In the genomic region with DNA sequence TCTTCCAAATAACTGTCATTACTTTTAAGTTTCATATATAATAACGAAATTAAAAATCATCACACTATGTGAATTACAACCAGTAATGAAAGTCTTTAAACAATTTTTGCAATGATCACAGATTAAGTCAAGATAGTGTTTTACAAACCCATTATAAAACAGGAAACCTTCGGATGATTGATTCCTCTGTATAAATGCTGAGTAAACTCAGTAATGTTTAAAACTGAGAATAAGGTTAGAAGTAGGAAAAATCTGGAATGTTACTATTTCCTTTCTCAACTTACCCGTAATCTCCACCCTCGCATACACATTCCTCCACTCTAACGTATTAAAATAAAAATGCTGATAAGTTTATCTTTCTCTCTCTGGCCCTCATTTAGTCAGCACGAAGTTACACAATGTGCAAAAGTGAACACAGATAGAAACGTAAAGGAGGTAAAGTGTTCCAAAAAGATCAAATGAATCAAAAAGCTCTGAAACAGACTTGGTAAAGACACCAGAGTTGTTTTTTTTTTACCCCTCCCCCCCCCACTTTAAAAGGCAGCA, we compare ENCODE assay signal across 1 cellular context.
TF ChIP-seq lines count a peak whose summit lies in the region.

No MANE protein-coding gene starts in this region.

TF ChIP-seq in K562, 482 proteins besides CTCF, POLR2A, EP300 and RAD21:
- TF ChIP-seq POLR2H (tag; IDR thresholded peaks at IDR 0.05; ENCODE audit: low read depth) (peak; percentile 22; the same call in 1 of the 2 replicates), PML (IDR thresholded peaks at IDR 0.05; ENCODE audit: low read length) (0 out of 2 replicates have a peak, but pooled peaks have one; percentile 44), CREB1 (IDR thresholded peaks at IDR 0.05) (0 out of 2 replicates have a peak, but pooled peaks have one; percentile 12), CREB1 (CRISPR knock-in tag; IDR thresholded peaks at IDR 0.05) (no peak), TAL1 (IDR thresholded peaks at IDR 0.05) (peak; percentile 65), CBFA2T2 (conservative IDR thresholded peaks at IDR 0.05) (peak; percentile 65), ZNF316 (IDR thresholded peaks at IDR 0.05) (peak; percentile 77), NFE2 (IDR thresholded peaks at IDR 0.05; ENCODE audit: low read depth) (no peak), JUND (IDR thresholded peaks at IDR 0.05; ENCODE audit: borderline replicate concordance, low read depth, low read length) (peak; percentile 11; the same call in 1 of the 2 replicates), JUND (tag; IDR thresholded peaks at IDR 0.05; ENCODE audit: borderline replicate concordance, low read depth, low read length) (no peak), TRIM24 (IDR thresholded peaks at IDR 0.05) (peak; percentile 23 to 35; a peak in 1 of 4 replicates), CXXC5 (CRISPR knock-in tag; IDR thresholded peaks at IDR 0.05) (0 out of 2 replicates have a peak, but pooled peaks have one; percentile 7), FOSL1 (tag; conservative IDR thresholded peaks at IDR 0.05) (peak; percentile 55), ETV5 (CRISPR knock-in tag; IDR thresholded peaks at IDR 0.05; ENCODE audit: low read depth) (no peak), ARID2 (IDR thresholded peaks at IDR 0.05) (0 out of 2 replicates have a peak, but pooled peaks have one; percentile 35), CCNT2 (IDR thresholded peaks at IDR 0.05; ENCODE audit: borderline replicate concordance, extremely low read depth, insufficient read length, low read depth, low read length) (no peak), SMARCA4 (IDR thresholded peaks at IDR 0.05) (peak; percentile 45), HDAC1 (IDR thresholded peaks at IDR 0.05) (peak; percentile 25 to 68; a peak in 2 of 4 replicates), PPARD (CRISPR knock-in tag; IDR thresholded peaks at IDR 0.05) (no peak), ARID1B (IDR thresholded peaks at IDR 0.05) (peak; percentile 73), SOX6 (IDR thresholded peaks at IDR 0.05) (peak; percentile 24; the same call in 1 of the 2 replicates), KHSRP (IDR thresholded peaks at IDR 0.05) (no peak), TEAD4 (IDR thresholded peaks at IDR 0.05; ENCODE audit: low read length) (peak; percentile 83), TEAD4 (CRISPR knock-in tag; IDR thresholded peaks at IDR 0.05; ENCODE audit: borderline replicate concordance) (no peak), TCF3 (CRISPR knock-in tag; IDR thresholded peaks at IDR 0.05) (peak; percentile 54), CEBPB (tag; IDR thresholded peaks at IDR 0.05) (peak; percentile 33; the same call in 1 of the 2 replicates), NCOR1 (IDR thresholded peaks at IDR 0.05) (peak; percentile 66), C11orf30 (IDR thresholded peaks at IDR 0.05; ENCODE audit: low read depth) (peak; percentile 34; the same call in 1 of the 2 replicates), DPF2 (IDR thresholded peaks at IDR 0.05) (peak; percentile 58; the same call in 1 of the 2 replicates), CBFA2T3 (IDR thresholded peaks at IDR 0.05) (peak; percentile 83), RCOR1 (IDR thresholded peaks at IDR 0.05; ENCODE audit: borderline replicate concordance in 1 of 2, low read depth in 2 of 2, low read length in 2 of 2) (peak in 1 of 2 experiments; percentile 70; a peak in 1 of 4 replicates), KDM1A (IDR thresholded peaks at IDR 0.05) (peak; percentile 33 to 58; a peak in 1 of 4 replicates)
- TF ChIP-seq, protein P1, sequence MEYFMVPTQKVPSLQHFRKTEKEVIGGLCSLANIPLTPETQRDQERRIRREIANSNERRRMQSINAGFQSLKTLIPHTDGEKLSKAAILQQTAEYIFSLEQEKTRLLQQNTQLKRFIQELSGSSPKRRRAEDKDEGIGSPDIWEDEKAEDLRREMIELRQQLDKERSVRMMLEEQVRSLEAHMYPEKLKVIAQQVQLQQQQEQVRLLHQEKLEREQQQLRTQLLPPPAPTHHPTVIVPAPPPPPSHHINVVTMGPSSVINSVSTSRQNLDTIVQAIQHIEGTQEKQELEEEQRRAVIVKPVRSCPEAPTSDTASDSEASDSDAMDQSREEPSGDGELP (CRISPR knock-in tag; IDR thresholded peaks at IDR 0.05; ENCODE audit: borderline replicate concordance) = no peak
- TF ChIP-seq, protein P2, sequence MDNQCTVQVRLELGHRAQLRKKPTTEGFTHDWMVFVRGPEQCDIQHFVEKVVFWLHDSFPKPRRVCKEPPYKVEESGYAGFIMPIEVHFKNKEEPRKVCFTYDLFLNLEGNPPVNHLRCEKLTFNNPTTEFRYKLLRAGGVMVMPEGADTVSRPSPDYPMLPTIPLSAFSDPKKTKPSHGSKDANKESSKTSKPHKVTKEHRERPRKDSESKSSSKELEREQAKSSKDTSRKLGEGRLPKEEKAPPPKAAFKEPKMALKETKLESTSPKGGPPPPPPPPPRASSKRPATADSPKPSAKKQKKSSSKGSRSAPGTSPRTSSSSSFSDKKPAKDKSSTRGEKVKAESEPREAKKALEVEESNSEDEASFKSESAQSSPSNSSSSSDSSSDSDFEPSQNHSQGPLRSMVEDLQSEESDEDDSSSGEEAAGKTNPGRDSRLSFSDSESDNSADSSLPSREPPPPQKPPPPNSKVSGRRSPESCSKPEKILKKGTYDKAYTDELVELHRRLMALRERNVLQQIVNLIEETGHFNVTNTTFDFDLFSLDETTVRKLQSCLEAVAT (IDR thresholded peaks at IDR 0.05) = peak; percentile 17 to 35; a peak in 1 of 4 replicates
- TF ChIP-seq, protein P3, sequence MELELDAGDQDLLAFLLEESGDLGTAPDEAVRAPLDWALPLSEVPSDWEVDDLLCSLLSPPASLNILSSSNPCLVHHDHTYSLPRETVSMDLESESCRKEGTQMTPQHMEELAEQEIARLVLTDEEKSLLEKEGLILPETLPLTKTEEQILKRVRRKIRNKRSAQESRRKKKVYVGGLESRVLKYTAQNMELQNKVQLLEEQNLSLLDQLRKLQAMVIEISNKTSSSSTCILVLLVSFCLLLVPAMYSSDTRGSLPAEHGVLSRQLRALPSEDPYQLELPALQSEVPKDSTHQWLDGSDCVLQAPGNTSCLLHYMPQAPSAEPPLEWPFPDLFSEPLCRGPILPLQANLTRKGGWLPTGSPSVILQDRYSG (tag; conservative IDR thresholded peaks at IDR 0.05; ENCODE audit: low read depth) = no peak
- TF ChIP-seq, protein P4, sequence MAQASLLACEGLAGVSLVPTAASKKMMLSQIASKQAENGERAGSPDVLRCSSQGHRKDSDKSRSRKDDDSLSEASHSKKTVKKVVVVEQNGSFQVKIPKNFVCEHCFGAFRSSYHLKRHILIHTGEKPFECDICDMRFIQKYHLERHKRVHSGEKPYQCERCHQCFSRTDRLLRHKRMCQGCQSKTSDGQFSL (CRISPR knock-in tag; IDR thresholded peaks at IDR 0.05) = no peak
- TF ChIP-seq, protein P4 (tag; IDR thresholded peaks at IDR 0.05) = no peak
